ENCODE assay signal across 1 cellular context in genomic region chr10:102431452-102432124, GRCh38.
TF ChIP-seq lines count a peak whose summit lies in the region.

No MANE protein-coding gene starts in this region.

TF ChIP-seq in H1, 55 proteins besides CTCF, POLR2A, EP300 and RAD21:
- peak; percentile 71 for TF ChIP-seq E2F6 (IDR thresholded peaks at IDR 0.05)
- no peak for TF ChIP-seq RXRA (IDR thresholded peaks at IDR 0.05; ENCODE audit: insufficient read depth, low read depth, low read length)
